In genomic region chr7:137992738-137993394, GRCh38 we compare ENCODE assay signal across 1 cellular context.
TF ChIP-seq lines count a peak whose summit lies in the region.

No MANE protein-coding gene starts in this region.

TF ChIP-seq in K562, 482 proteins besides CTCF, POLR2A, EP300 and RAD21 (continued from another document and continues in another):
- no peak for TF ChIP-seq CTCFL (IDR thresholded peaks at IDR 0.05; ENCODE audit: borderline replicate concordance, insufficient read depth, low read depth, low read length, poor library complexity, severe bottlenecking)
- TF ChIP-seq ZNF143 (CRISPR knock-in tag; IDR thresholded peaks at IDR 0.05), result peak; percentile 68
- TF ChIP-seq, protein P1, sequence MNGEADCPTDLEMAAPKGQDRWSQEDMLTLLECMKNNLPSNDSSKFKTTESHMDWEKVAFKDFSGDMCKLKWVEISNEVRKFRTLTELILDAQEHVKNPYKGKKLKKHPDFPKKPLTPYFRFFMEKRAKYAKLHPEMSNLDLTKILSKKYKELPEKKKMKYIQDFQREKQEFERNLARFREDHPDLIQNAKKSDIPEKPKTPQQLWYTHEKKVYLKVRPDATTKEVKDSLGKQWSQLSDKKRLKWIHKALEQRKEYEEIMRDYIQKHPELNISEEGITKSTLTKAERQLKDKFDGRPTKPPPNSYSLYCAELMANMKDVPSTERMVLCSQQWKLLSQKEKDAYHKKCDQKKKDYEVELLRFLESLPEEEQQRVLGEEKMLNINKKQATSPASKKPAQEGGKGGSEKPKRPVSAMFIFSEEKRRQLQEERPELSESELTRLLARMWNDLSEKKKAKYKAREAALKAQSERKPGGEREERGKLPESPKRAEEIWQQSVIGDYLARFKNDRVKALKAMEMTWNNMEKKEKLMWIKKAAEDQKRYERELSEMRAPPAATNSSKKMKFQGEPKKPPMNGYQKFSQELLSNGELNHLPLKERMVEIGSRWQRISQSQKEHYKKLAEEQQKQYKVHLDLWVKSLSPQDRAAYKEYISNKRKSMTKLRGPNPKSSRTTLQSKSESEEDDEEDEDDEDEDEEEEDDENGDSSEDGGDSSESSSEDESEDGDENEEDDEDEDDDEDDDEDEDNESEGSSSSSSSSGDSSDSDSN (IDR thresholded peaks at IDR 0.05; ENCODE audit: borderline replicate concordance in 1 of 2, low read depth in 2 of 2, low read length in 2 of 2), result no peak
- TF ChIP-seq ZBTB26 (CRISPR knock-in tag; IDR thresholded peaks at IDR 0.05), result peak; percentile 91
- peak; percentile 54; the same call in 1 of the 2 replicates for TF ChIP-seq MGA (IDR thresholded peaks at IDR 0.05)
- no peak for TF ChIP-seq ZNF384 (IDR thresholded peaks at IDR 0.05; ENCODE audit: low read depth, low read length)
- TF ChIP-seq MCM5 (IDR thresholded peaks at IDR 0.05; ENCODE audit: low read depth), result no peak
- TF ChIP-seq MEF2D (tag; conservative IDR thresholded peaks at IDR 0.05; ENCODE audit: low read depth), result no peak
- TF ChIP-seq BRD9 (IDR thresholded peaks at IDR 0.05; ENCODE audit: low read depth, partially characterized antibody), result no peak
- TF ChIP-seq NFE2 (IDR thresholded peaks at IDR 0.05; ENCODE audit: low read depth), result no peak
- 0 out of 2 replicates have a peak, but pooled peaks have one; percentile 15 for TF ChIP-seq LCOR (CRISPR knock-in tag; IDR thresholded peaks at IDR 0.05)
- TF ChIP-seq BACH1 (tag; IDR thresholded peaks at IDR 0.05), result peak; percentile 88
- TF ChIP-seq PHF20 (IDR thresholded peaks at IDR 0.05; ENCODE audit: partially characterized antibody), result no peak
- TF ChIP-seq YY1 (IDR thresholded peaks at IDR 0.05; ENCODE audit: borderline replicate concordance in 1 of 3, control insufficient read depth in 1 of 3, extremely low read depth in 1 of 3, insufficient read depth in 3 of 3, insufficient read length in 1 of 3, insufficient replicate concordance in 2 of 3, low read depth in 1 of 3, low read length in 2 of 3), result peak in 2 of 3 experiments; percentile 61 to 85
- no peak for TF ChIP-seq MTF1 (CRISPR knock-in tag; IDR thresholded peaks at IDR 0.05; ENCODE audit: borderline replicate concordance)
- no peak for TF ChIP-seq HLTF (IDR thresholded peaks at IDR 0.05)
- TF ChIP-seq ARID3B (CRISPR knock-in tag; IDR thresholded peaks at IDR 0.05; ENCODE audit: borderline replicate concordance), result 0 out of 2 replicates have a peak, but pooled peaks have one; percentile 43
- TF ChIP-seq, protein P2, sequence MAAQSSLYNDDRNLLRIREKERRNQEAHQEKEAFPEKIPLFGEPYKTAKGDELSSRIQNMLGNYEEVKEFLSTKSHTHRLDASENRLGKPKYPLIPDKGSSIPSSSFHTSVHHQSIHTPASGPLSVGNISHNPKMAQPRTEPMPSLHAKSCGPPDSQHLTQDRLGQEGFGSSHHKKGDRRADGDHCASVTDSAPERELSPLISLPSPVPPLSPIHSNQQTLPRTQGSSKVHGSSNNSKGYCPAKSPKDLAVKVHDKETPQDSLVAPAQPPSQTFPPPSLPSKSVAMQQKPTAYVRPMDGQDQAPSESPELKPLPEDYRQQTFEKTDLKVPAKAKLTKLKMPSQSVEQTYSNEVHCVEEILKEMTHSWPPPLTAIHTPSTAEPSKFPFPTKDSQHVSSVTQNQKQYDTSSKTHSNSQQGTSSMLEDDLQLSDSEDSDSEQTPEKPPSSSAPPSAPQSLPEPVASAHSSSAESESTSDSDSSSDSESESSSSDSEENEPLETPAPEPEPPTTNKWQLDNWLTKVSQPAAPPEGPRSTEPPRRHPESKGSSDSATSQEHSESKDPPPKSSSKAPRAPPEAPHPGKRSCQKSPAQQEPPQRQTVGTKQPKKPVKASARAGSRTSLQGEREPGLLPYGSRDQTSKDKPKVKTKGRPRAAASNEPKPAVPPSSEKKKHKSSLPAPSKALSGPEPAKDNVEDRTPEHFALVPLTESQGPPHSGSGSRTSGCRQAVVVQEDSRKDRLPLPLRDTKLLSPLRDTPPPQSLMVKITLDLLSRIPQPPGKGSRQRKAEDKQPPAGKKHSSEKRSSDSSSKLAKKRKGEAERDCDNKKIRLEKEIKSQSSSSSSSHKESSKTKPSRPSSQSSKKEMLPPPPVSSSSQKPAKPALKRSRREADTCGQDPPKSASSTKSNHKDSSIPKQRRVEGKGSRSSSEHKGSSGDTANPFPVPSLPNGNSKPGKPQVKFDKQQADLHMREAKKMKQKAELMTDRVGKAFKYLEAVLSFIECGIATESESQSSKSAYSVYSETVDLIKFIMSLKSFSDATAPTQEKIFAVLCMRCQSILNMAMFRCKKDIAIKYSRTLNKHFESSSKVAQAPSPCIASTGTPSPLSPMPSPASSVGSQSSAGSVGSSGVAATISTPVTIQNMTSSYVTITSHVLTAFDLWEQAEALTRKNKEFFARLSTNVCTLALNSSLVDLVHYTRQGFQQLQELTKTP (IDR thresholded peaks at IDR 0.05; ENCODE audit: low read depth in 1 of 2, partially characterized antibody in 2 of 2), result no peak
- no peak for TF ChIP-seq HDAC3 (IDR thresholded peaks at IDR 0.05; ENCODE audit: borderline replicate concordance, partially characterized antibody)
- TF ChIP-seq FOXM1 (IDR thresholded peaks at IDR 0.05; ENCODE audit: low read depth), result peak; percentile 66
- no peak for TF ChIP-seq FOXM1 (CRISPR knock-in tag; IDR thresholded peaks at IDR 0.05; ENCODE audit: low read depth)
- no peak; the same call in 1 of the 2 replicates for TF ChIP-seq HDGF (IDR thresholded peaks at IDR 0.05)
- no peak for TF ChIP-seq MCM3 (IDR thresholded peaks at IDR 0.05)
- no peak for TF ChIP-seq HMG20A (CRISPR knock-in tag; conservative IDR thresholded peaks at IDR 0.05)
- no peak for TF ChIP-seq NR2C1 (IDR thresholded peaks at IDR 0.05)
- TF ChIP-seq NR2C1 (tag; IDR thresholded peaks at IDR 0.05), result no peak
- 0 out of 2 replicates have a peak, but pooled peaks have one; percentile 20 for TF ChIP-seq HMG20B (CRISPR knock-in tag; IDR thresholded peaks at IDR 0.05)
- TF ChIP-seq, protein P3, sequence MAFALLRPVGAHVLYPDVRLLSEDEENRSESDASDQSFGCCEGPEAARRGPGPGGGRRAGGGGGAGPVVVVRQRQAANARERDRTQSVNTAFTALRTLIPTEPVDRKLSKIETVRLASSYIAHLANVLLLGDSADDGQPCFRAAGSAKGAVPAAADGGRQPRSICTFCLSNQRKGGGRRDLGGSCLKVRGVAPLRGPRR (CRISPR knock-in tag; IDR thresholded peaks at IDR 0.05), result 0 out of 2 replicates have a peak, but pooled peaks have one; percentile 61
- TF ChIP-seq EP400 (IDR thresholded peaks at IDR 0.05), result no peak
- TF ChIP-seq, protein P4, sequence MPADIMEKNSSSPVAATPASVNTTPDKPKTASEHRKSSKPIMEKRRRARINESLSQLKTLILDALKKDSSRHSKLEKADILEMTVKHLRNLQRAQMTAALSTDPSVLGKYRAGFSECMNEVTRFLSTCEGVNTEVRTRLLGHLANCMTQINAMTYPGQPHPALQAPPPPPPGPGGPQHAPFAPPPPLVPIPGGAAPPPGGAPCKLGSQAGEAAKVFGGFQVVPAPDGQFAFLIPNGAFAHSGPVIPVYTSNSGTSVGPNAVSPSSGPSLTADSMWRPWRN (IDR thresholded peaks at IDR 0.05; ENCODE audit: low read depth), result no peak
